Comparison of ENCODE assay signal across 12 cellular contexts in the genomic region with DNA sequence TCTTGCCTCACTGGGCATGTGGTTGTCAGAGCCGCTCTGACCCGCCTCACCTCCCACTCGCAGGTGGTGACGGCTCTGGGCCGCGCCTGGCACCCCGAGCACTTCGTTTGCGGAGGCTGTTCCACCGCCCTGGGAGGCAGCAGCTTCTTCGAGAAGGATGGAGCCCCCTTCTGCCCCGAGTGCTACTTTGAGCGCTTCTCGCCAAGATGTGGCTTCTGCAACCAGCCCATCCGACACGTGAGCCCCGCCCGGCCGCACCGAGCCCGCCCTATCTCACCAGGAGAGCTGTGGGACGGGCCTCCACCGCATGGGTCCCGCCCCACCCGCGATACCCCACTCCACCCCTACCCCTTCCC. TPM values are rescaled to one million over a fixed set of nuclear protein-coding genes. Genes with fewer than 3 reads are reported as not detected.
DNase-seq lines count a peak whose midpoint lies in the region; ATAC-seq and TF ChIP-seq lines count a peak whose summit lies in the region.
"Had no signal": no experiment of that assay in that cellular context is flagged by ENCODE, and none has a peak within 500 bp of the region (broad histone marks: within the 10 kb centered on the region; RNA-seq: fewer than 3 reads in every experiment).

No MANE protein-coding gene starts in this region.

- peak overlapping the region; percentile 78 for H3K4me3 Mint-ChIP-seq in activated naive CD4-positive, alpha-beta T cell treated with anti-CD3 and anti-CD28 coated beads for 36 hours
- peak overlapping the region; percentile 74 for H3K4me3 Mint-ChIP-seq in activated naive CD8-positive, alpha-beta T cell treated with anti-CD3 and anti-CD28 coated beads, Interleukin-2, amount 50 U/mL, for 24 hours
- H3K4me3 Mint-ChIP-seq in memory B cell (peak overlapping the region; percentile 89), type B pancreatic cell (peak overlapping the region; percentile 83)

- H3K27me3 Mint-ChIP-seq in activated naive CD4-positive, alpha-beta T cell treated with anti-CD3 and anti-CD28 coated beads for 36 hours (ENCODE audit: low read depth): peaks cover 22% of the 10 kb centered on the region
- H3K27me3 Mint-ChIP-seq in activated naive CD8-positive, alpha-beta T cell treated with anti-CD3 and anti-CD28 coated beads, Interleukin-2, amount 50 U/mL, for 24 hours: peaks cover 29% of the 10 kb centered on the region
- H3K27me3 Mint-ChIP-seq in memory B cell (peaks cover 11% of the 10 kb centered on the region), type B pancreatic cell (peaks cover 57% of the 10 kb centered on the region)

- CTCF ChIA-PET in activated naive CD4-positive, alpha-beta T cell treated with anti-CD3 and anti-CD28 coated beads for 36 hours (lab: Charles Lee): interaction anchor here (1.7 kb wide), 1 partner anchor 15 kb away, joined by 4 read pairs; no protein-coding TSS in a partner anchor

- TF ChIP-seq CTCF in type B pancreatic cell (conservative IDR thresholded peaks at IDR 0.05): no peak

- DNase-seq in activated naive CD4-positive, alpha-beta T cell treated with anti-CD3 and anti-CD28 coated beads for 36 hours: no peak
- DNase-seq in activated naive CD4-positive, alpha-beta T cell treated with anti-CD3 and anti-CD28 coated beads, Interleukin-2, amount 50 U/mL, for 16 hours: no peak
- no peak for DNase-seq in activated naive CD8-positive, alpha-beta T cell treated with anti-CD3 and anti-CD28 coated beads, Interleukin-2, amount 50 U/mL, for 24 hours
- DNase-seq in memory B cell (ENCODE audit: low spot score in 2 of 2) (no peak), type B pancreatic cell (ENCODE audit: extremely low spot score, unreplicated experiment) (no peak), OCI-M1 (lab: John Stamatoyannopoulos, UW) (no peak)
- DNase-seq: Karpas-422, NCI-H446 had no signal

- intact Hi-C loops in activated naive CD4-positive, alpha-beta T cell treated with anti-CD3 and anti-CD28 coated beads for 36 hours (cut with micrococcal nuclease): loop anchor here (2.0 kb wide), 2 partner anchors 33 to 225 kb away; a partner anchor contains a TSS

- ATAC-seq in activated naive CD8-positive, alpha-beta T cell treated with anti-CD3 and anti-CD28 coated beads, Interleukin-2, amount 50 U/mL, for 24 hours: no peak
- ATAC-seq in memory B cell (ENCODE audit: low read depth) (no peak), GM21717 (IDR thresholded peaks at IDR 0.05; ENCODE audit: unreplicated experiment) (no peak), GM21619 (IDR thresholded peaks at IDR 0.05; ENCODE audit: unreplicated experiment) (no peak)

- H3K27ac Mint-ChIP-seq in activated naive CD4-positive, alpha-beta T cell treated with anti-CD3 and anti-CD28 coated beads for 36 hours: no peak overlapping the region
- H3K27ac Mint-ChIP-seq in activated naive CD8-positive, alpha-beta T cell treated with anti-CD3 and anti-CD28 coated beads, Interleukin-2, amount 50 U/mL, for 24 hours: no peak overlapping the region
- no peak overlapping the region for H3K27ac Mint-ChIP-seq in memory B cell
- H3K27ac Mint-ChIP-seq in type B pancreatic cell: peak overlapping the region; percentile 36

- no peaks in the 10 kb centered on the region for H3K9me3 Mint-ChIP-seq in activated naive CD4-positive, alpha-beta T cell treated with anti-CD3 and anti-CD28 coated beads for 36 hours
- H3K9me3 Mint-ChIP-seq in activated naive CD8-positive, alpha-beta T cell treated with anti-CD3 and anti-CD28 coated beads, Interleukin-2, amount 50 U/mL, for 24 hours: no peaks in the 10 kb centered on the region
- no peaks in the 10 kb centered on the region for H3K9me3 Mint-ChIP-seq in memory B cell
- H3K9me3 Mint-ChIP-seq in type B pancreatic cell: no peaks in the 10 kb centered on the region

- H3K36me3 Mint-ChIP-seq in activated naive CD4-positive, alpha-beta T cell treated with anti-CD3 and anti-CD28 coated beads for 36 hours (ENCODE audit: low read depth): no peaks in the 10 kb centered on the region
- no peaks in the 10 kb centered on the region for H3K36me3 Mint-ChIP-seq in activated naive CD8-positive, alpha-beta T cell treated with anti-CD3 and anti-CD28 coated beads, Interleukin-2, amount 50 U/mL, for 24 hours (ENCODE audit: low read depth)
- H3K36me3 Mint-ChIP-seq in memory B cell (no peaks in the 10 kb centered on the region), type B pancreatic cell (peaks cover 5% of the 10 kb centered on the region)

- peaks cover 16% of the 10 kb centered on the region for H3K4me1 Mint-ChIP-seq in activated naive CD4-positive, alpha-beta T cell treated with anti-CD3 and anti-CD28 coated beads for 36 hours (ENCODE audit: low read depth)
- H3K4me1 Mint-ChIP-seq in activated naive CD8-positive, alpha-beta T cell treated with anti-CD3 and anti-CD28 coated beads, Interleukin-2, amount 50 U/mL, for 24 hours: peaks cover 25% of the 10 kb centered on the region
- peaks cover 19% of the 10 kb centered on the region for H3K4me1 Mint-ChIP-seq in memory B cell
- peaks cover 15% of the 10 kb centered on the region for H3K4me1 Mint-ChIP-seq in type B pancreatic cell (ENCODE audit: unreplicated experiment)

RNA-seq across cellular contexts. Expression of a gene that starts 4.0 kb away (rescaled TPM):
- total RNA-seq in activated naive CD4-positive, alpha-beta T cell treated with anti-CD3 and anti-CD28 coated beads for 36 hours: under 1 TPM in 1 of 2 experiments, not detected in 1; 0.12 TPM
- 5.0 and 25.6 TPM in 2 replicates for total RNA-seq in type B pancreatic cell (ENCODE audit: low replicate concordance)

RNA-seq across cellular contexts. Expression of a gene that starts 7.0 kb away (rescaled TPM):
- not detected for total RNA-seq in activated naive CD4-positive, alpha-beta T cell treated with anti-CD3 and anti-CD28 coated beads for 36 hours
- total RNA-seq in type B pancreatic cell (ENCODE audit: low replicate concordance): 0.41 TPM in 1 of 2 replicates, not detected in the other
- total RNA-seq: myocyte, vagina had no signal

RNA-seq across cellular contexts. Expression of a gene that starts 16.6 kb away (rescaled TPM):
- 1 to 10 TPM; 6.3 to 6.7 TPM for total RNA-seq in activated naive CD4-positive, alpha-beta T cell treated with anti-CD3 and anti-CD28 coated beads for 36 hours
- 9.4 and 11.1 TPM in 2 replicates for total RNA-seq in type B pancreatic cell (ENCODE audit: low replicate concordance)

RNA-seq across cellular contexts. Expression of a gene that starts 32.3 kb away (rescaled TPM):
- total RNA-seq in activated naive CD4-positive, alpha-beta T cell treated with anti-CD3 and anti-CD28 coated beads for 36 hours: 10 to 100 TPM; 24.0 to 26.0 TPM
- total RNA-seq in type B pancreatic cell (ENCODE audit: low replicate concordance): 74.2 and 78.2 TPM in 2 replicates

RNA-seq across cellular contexts. Expression of a gene that starts 33.3 kb away (rescaled TPM):
- under 1 TPM; 0.12 to 0.14 TPM for total RNA-seq in activated naive CD4-positive, alpha-beta T cell treated with anti-CD3 and anti-CD28 coated beads for 36 hours
- total RNA-seq in type B pancreatic cell (ENCODE audit: low replicate concordance): 1.2 and 1.9 TPM in 2 replicates
